Comparison of ENCODE assay signal across 8 cellular contexts in the genomic region with DNA sequence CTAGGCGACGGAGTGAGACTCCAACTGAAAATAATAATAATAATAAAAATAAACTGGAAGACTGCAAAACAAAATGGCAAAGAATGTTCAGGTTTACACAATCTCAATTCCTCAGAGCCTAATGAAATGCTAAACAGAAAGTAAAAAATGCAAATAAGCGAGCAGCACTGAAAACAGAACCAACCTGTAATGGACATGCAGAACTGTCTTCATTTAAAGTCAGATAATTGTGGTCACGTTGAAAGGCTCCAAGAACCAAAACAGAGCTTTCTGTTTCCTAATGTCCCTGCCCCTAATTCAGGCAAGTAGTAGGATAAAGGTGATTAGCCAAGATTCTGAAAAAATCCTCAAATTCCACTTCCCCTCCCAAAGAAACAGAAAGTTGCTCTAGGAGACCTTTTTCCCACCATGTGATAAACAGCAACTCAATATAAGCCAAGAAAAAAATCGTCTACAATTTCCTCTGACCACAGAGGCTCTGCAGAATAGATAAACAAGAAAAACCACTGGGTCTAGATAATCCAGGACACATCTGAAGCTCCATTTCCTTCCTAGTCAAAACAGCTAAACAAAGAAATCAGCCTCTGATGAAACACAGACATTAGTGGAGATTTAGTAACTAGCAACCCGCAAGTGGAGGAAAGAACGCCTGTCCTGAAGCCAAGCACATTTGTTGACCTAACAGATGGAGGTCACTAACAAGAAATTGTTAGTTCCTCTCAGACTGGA. TPM values are rescaled to one million over a fixed set of nuclear protein-coding genes. Genes with fewer than 3 reads are reported as not detected.
DNase-seq lines count a peak whose midpoint lies in the region; ATAC-seq and TF ChIP-seq lines count a peak whose summit lies in the region.

No MANE protein-coding gene starts in this region.

- CTCF ChIA-PET in A673 (lab: Charles Lee) = no interaction called here
- CTCF ChIA-PET in activated CD8-positive, alpha-beta T cell treated with anti-CD3 and anti-CD28 coated beads, Interleukin-2, amount 10 ng/mL, durations not matched to agents 7 days and 5 days (lab: Charles Lee) = interaction anchor here (1.3 kb wide), 1 partner anchor 114 kb away, joined by 4 read pairs; the partner anchor contains the start of gene FANCM

- TF ChIP-seq CTCF in A673 (conservative IDR thresholded peaks at IDR 0.05; ENCODE audit: low read depth, low read length) = no peak
- no peak for TF ChIP-seq CTCF in liver (IDR thresholded peaks at IDR 0.05; ENCODE audit: low read depth, low read length, missing input control)

- H3K9me3 ChIP-seq in A673 (ENCODE audit: low read depth, low read length, poor library complexity, severe bottlenecking) = no peaks in the 10 kb centered on the region
- H3K9me3 ChIP-seq in liver (ENCODE audit: control insufficient read depth in 4 of 4, low read length in 3 of 4) = no peaks in the 10 kb centered on the region

- H3K4me1 Mint-ChIP-seq in activated CD8-positive, alpha-beta T cell treated with anti-CD3 and anti-CD28 coated beads, Interleukin-2, amount 10 ng/mL, durations not matched to agents 7 days and 5 days (ENCODE audit: low read depth) = peaks cover 35% of the 10 kb centered on the region

- peaks cover 5% of the 10 kb centered on the region for H3K9me3 Mint-ChIP-seq in activated CD8-positive, alpha-beta T cell treated with anti-CD3 and anti-CD28 coated beads, Interleukin-2, amount 10 ng/mL, durations not matched to agents 7 days and 5 days (ENCODE audit: insufficient read depth)

- H3K27ac Mint-ChIP-seq in activated CD8-positive, alpha-beta T cell treated with anti-CD3 and anti-CD28 coated beads, Interleukin-2, amount 10 ng/mL, durations not matched to agents 7 days and 5 days = peak overlapping the region; percentile 77

- H3K9ac ChIP-seq in liver (ENCODE audit: low read depth in 1 of 2, low read length in 2 of 2) = peak overlapping the region in 1 of 2 donors; percentile 15

- 54% methylated on average over 7 of the region's 7 CpGs for WGBS in liver

- no TSS peak for BruUV-seq in A673 (replicated peaks; lab: Mats Ljungman, UMichigan)

- no peak for TF ChIP-seq RAD21 in liver (IDR thresholded peaks at IDR 0.05)

- DNase-seq in A673 (ENCODE audit: low spot score) = no peak
- no peak for DNase-seq in activated CD8-positive, alpha-beta T cell treated with anti-CD3 and anti-CD28 coated beads, Interleukin-2, amount 10 ng/mL, durations not matched to agents 7 days and 5 days
- no peak for DNase-seq in NCI-H187 treated with DMSO at 0.1 percent for 48 hours (lab: John Stamatoyannopoulos, UW)
- DNase-seq in NCI-H2171 (lab: John Stamatoyannopoulos, UW) = no peak
- no peak for DNase-seq in inferior parietal cortex (ENCODE audit: extremely low spot score)

- ATAC-seq in GM18517 (IDR thresholded peaks at IDR 0.05; ENCODE audit: unreplicated experiment) (peak; percentile 43), HG03571 (IDR thresholded peaks at IDR 0.05; ENCODE audit: unreplicated experiment) (peak; percentile 19)
- ATAC-seq in activated CD8-positive, alpha-beta T cell treated with anti-CD3 and anti-CD28 coated beads, Interleukin-2, amount 10 ng/mL, durations not matched to agents 7 days and 5 days = no peak

- intact Hi-C loops in A673 (cut with micrococcal nuclease; ENCODE audit: unreplicated experiment) = no loop called here

- no peak overlapping the region for H3K4me3 ChIP-seq in A673 (ENCODE audit: low read depth, low read length, poor library complexity, severe bottlenecking)
- H3K4me3 ChIP-seq in liver (ENCODE audit: low read depth in 1 of 3, low read length in 3 of 3) = peak overlapping the region in 1 of 3 donors; percentile 19

- POLR2A ChIA-PET in A673 (lab: Charles Lee; ENCODE audit: low non-redundant PET) = no interaction called here
- POLR2A ChIA-PET in activated CD8-positive, alpha-beta T cell treated with anti-CD3 and anti-CD28 coated beads, Interleukin-2, amount 10 ng/mL, durations not matched to agents 7 days and 5 days (lab: Charles Lee) = no interaction called here

- H3K4me3 Mint-ChIP-seq in activated CD8-positive, alpha-beta T cell treated with anti-CD3 and anti-CD28 coated beads, Interleukin-2, amount 10 ng/mL, durations not matched to agents 7 days and 5 days = peak overlapping the region; percentile 65

- H3K36me3 ChIP-seq in A673 (ENCODE audit: insufficient read depth, low read length, poor library complexity, severe bottlenecking) = no peaks in the 10 kb centered on the region
- H3K36me3 ChIP-seq in liver (ENCODE audit: control insufficient read depth in 4 of 4, insufficient read depth in 3 of 4, low read depth in 1 of 4, low read length in 3 of 4) = no peaks in the 10 kb centered on the region

- peaks cover 9% of the 10 kb centered on the region for H3K36me3 Mint-ChIP-seq in activated CD8-positive, alpha-beta T cell treated with anti-CD3 and anti-CD28 coated beads, Interleukin-2, amount 10 ng/mL, durations not matched to agents 7 days and 5 days (ENCODE audit: low read depth)

- no peaks in the 10 kb centered on the region for H3K27me3 Mint-ChIP-seq in activated CD8-positive, alpha-beta T cell treated with anti-CD3 and anti-CD28 coated beads, Interleukin-2, amount 10 ng/mL, durations not matched to agents 7 days and 5 days (ENCODE audit: low read depth)

- H3K27ac ChIP-seq in A673 (ENCODE audit: low read depth, low read length, poor library complexity, severe bottlenecking) = peak overlapping the region; percentile 9
- H3K27ac ChIP-seq in liver (ENCODE audit: low read depth in 1 of 2, low read length in 2 of 2) = peak overlapping the region; percentile 2 to 8

- H3K4me1 ChIP-seq in A673 (ENCODE audit: insufficient read depth, low read length, poor library complexity, severe bottlenecking) = peaks cover 10% of the 10 kb centered on the region
- peaks cover 0 to 11% (median 6%) of the 10 kb centered on the region in 4 donors for H3K4me1 ChIP-seq in liver (ENCODE audit: control insufficient read depth in 4 of 4, insufficient read depth in 4 of 4, low read length in 3 of 4)

- H3K27me3 ChIP-seq in A673 (replicated peaks; ENCODE audit: insufficient read depth, low read depth, low read length, poor library complexity) = no peaks in the 10 kb centered on the region
- H3K27me3 ChIP-seq in liver (ENCODE audit: control insufficient read depth in 4 of 4, insufficient read depth in 4 of 4, low read length in 3 of 4) = no peaks in the 10 kb centered on the region

TF ChIP-seq in liver, 16 proteins besides CTCF, POLR2A, EP300 and RAD21 (continues in another document):
- no peak for TF ChIP-seq EGR1 (IDR thresholded peaks at IDR 0.05; ENCODE audit: low read depth in 2 of 2)
- TF ChIP-seq, protein P1, sequence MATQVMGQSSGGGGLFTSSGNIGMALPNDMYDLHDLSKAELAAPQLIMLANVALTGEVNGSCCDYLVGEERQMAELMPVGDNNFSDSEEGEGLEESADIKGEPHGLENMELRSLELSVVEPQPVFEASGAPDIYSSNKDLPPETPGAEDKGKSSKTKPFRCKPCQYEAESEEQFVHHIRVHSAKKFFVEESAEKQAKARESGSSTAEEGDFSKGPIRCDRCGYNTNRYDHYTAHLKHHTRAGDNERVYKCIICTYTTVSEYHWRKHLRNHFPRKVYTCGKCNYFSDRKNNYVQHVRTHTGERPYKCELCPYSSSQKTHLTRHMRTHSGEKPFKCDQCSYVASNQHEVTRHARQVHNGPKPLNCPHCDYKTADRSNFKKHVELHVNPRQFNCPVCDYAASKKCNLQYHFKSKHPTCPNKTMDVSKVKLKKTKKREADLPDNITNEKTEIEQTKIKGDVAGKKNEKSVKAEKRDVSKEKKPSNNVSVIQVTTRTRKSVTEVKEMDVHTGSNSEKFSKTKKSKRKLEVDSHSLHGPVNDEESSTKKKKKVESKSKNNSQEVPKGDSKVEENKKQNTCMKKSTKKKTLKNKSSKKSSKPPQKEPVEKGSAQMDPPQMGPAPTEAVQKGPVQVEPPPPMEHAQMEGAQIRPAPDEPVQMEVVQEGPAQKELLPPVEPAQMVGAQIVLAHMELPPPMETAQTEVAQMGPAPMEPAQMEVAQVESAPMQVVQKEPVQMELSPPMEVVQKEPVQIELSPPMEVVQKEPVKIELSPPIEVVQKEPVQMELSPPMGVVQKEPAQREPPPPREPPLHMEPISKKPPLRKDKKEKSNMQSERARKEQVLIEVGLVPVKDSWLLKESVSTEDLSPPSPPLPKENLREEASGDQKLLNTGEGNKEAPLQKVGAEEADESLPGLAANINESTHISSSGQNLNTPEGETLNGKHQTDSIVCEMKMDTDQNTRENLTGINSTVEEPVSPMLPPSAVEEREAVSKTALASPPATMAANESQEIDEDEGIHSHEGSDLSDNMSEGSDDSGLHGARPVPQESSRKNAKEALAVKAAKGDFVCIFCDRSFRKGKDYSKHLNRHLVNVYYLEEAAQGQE (IDR thresholded peaks at IDR 0.05) = no peak
- TF ChIP-seq ATF3 (IDR thresholded peaks at IDR 0.05) = no peak
- TF ChIP-seq GABPA (IDR thresholded peaks at IDR 0.05 in 1 of 2, conservative IDR thresholded peaks at IDR 0.05 in 1 of 2) = no peak
- TF ChIP-seq HNF4A (conservative IDR thresholded peaks at IDR 0.05) = no peak
- peak; percentile 77 for TF ChIP-seq NR2F2 (IDR thresholded peaks at IDR 0.05)
- TF ChIP-seq SP1 (IDR thresholded peaks at IDR 0.05) = peak; percentile 14
- TF ChIP-seq JUND (IDR thresholded peaks at IDR 0.05) = no peak
- TF ChIP-seq HNF4G (IDR thresholded peaks at IDR 0.05) = no peak
- no peak for TF ChIP-seq RXRA (IDR thresholded peaks at IDR 0.05)
- TF ChIP-seq YY1 (IDR thresholded peaks at IDR 0.05) = peak; percentile 46
- TF ChIP-seq, protein P2, sequence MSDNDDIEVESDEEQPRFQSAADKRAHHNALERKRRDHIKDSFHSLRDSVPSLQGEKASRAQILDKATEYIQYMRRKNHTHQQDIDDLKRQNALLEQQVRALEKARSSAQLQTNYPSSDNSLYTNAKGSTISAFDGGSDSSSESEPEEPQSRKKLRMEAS (IDR thresholded peaks at IDR 0.05) = no peak

RNA-seq across cellular contexts. Expression of gene MIS18BP1, which starts 3.0 kb away (rescaled TPM):
- 61.0 and 63.0 TPM in 2 replicates for total RNA-seq in A673 (2021)
- 10 to 100 TPM; 66.4 to 71.8 TPM for total RNA-seq in activated CD8-positive, alpha-beta T cell treated with anti-CD3 and anti-CD28 coated beads, Interleukin-2, amount 10 ng/mL, durations not matched to agents 7 days and 5 days
- total RNA-seq in liver = 10 to 100 TPM; 20.5 to 39.9 TPM
- polyA plus RNA-seq in liver = 1 to 10 TPM; 3.6 to 6.4 TPM
